Comparison of ENCODE assay signal across 13 cellular contexts in genomic region chr16:28063611-28064061, GRCh38. TPM values are rescaled to one million over a fixed set of nuclear protein-coding genes. Genes with fewer than 3 reads are reported as not detected.
DNase-seq lines count a peak whose midpoint lies in the region; ATAC-seq and TF ChIP-seq lines count a peak whose summit lies in the region.
"Had no signal": no experiment of that assay in that cellular context is flagged by ENCODE, and none has a peak within 500 bp of the region (broad histone marks: within the 10 kb centered on the region; RNA-seq: fewer than 3 reads in every experiment).

GSG1L (minus strand) TSS chr16:28063714; CDS start chr16:28063424, 290 bp downstream.

- TF ChIP-seq CTCF in Panc1 (IDR thresholded peaks at IDR 0.05): peak; percentile 35; the same call in 1 of the 2 replicates

- H3K27me3 ChIP-seq in Panc1 (ENCODE audit: control insufficient read depth, insufficient read depth, low read length): peaks cover 25% of the 10 kb centered on the region
- H3K27me3 ChIP-seq in skeletal muscle satellite cell (ENCODE audit: control insufficient read depth, insufficient read depth, low read length): peaks cover 76% of the 10 kb centered on the region

- no peaks in the 10 kb centered on the region for H3K36me3 ChIP-seq in Panc1 (ENCODE audit: control insufficient read depth, insufficient read depth, low read length)
- no peaks in the 10 kb centered on the region for H3K36me3 ChIP-seq in skeletal muscle satellite cell (ENCODE audit: insufficient read depth, low read length)

- peak within 1 kb of the TSS in 1 of 2 experiments; percentile 14; a peak in 2 of 4 replicates for H3K4me3 ChIP-seq in Panc1 (ENCODE audit: low read depth in 2 of 2, low read length in 2 of 2)
- H3K4me3 ChIP-seq in skeletal muscle satellite cell (ENCODE audit: low read length): no peak within 1 kb of the TSS
- H3K4me3 ChIP-seq: GM12878, SK-N-MC had no signal

- no TSS peak for BruUV-seq in Panc1 (replicated peaks; lab: Mats Ljungman, UMichigan)

- DNase-seq in DMS 273 (lab: John Stamatoyannopoulos, UW; ENCODE audit: unreplicated experiment) (peak; percentile 69), DMS 273 treated with DMSO at 0.1 percent for 48 hours (lab: John Stamatoyannopoulos, UW) (no peak), Panc1 (ENCODE audit: low read depth, low spot score) (no peak), left cardiac atrium (no peak), SKM-1 treated with dmso at 0.1 percent for 144 hours (lab: John Stamatoyannopoulos, UW; ENCODE audit: unreplicated experiment) (no peak)
- DNase-seq: activated naive CD4-positive, alpha-beta T cell treated with anti-CD3 and anti-CD28 coated beads, Interleukin-2, amount 50 U/mL, for 16 hours had no signal

- no peak within 1 kb of the TSS for H3K27ac ChIP-seq in Panc1 (ENCODE audit: low read length)
- H3K27ac ChIP-seq: SK-N-MC had no signal

- H3K9me3 ChIP-seq in Panc1 (ENCODE audit: control insufficient read depth, insufficient read depth, low read depth, low read length) (no peaks in the 10 kb centered on the region), skeletal muscle satellite cell (replicated peaks; ENCODE audit: low read length) (no peaks in the 10 kb centered on the region)

- CTCF ChIA-PET in Panc1 (lab: Charles Lee): no interaction called here

- no peak within 1 kb of the TSS for H3K9ac ChIP-seq in skeletal muscle satellite cell (ENCODE audit: low read depth, low read length)

- in situ Hi-C loops in Panc1 (cut with HindIII; ENCODE audit: low pct_unique_long_range_greater_than_20kb, low sequenced_read_pairs): no loop called here

- H3K4me2 ChIP-seq in skeletal muscle satellite cell (ENCODE audit: low read length): peak within 1 kb of the TSS; percentile 58

- intact Hi-C loops in Panc1 (cut with micrococcal nuclease; ENCODE audit: unreplicated experiment) (loop anchor here (5.0 kb wide), 1 partner anchor 286 kb away; no protein-coding TSS in a partner anchor), left cardiac atrium (cut with DNase I) (loop anchor here (10.0 kb wide), 1 partner anchor 429 kb away; no protein-coding TSS in a partner anchor)

- POLR2A ChIA-PET in Panc1 (lab: Charles Lee): no interaction called here

- peak; percentile 69 for ATAC-seq in Panc1
- peak; percentile 25 to 60 for ATAC-seq in left cardiac atrium
- ATAC-seq in GM19324 (IDR thresholded peaks at IDR 0.05; ENCODE audit: low FRiP score, unreplicated experiment): no peak
- ATAC-seq in HG03354 (IDR thresholded peaks at IDR 0.05; ENCODE audit: poor library complexity, severe bottlenecking, unreplicated experiment): no peak
- ATAC-seq: GM12878 had no signal

- H3K4me1 ChIP-seq in Panc1 (ENCODE audit: control insufficient read depth, insufficient read depth, low read length): no peaks in the 10 kb centered on the region
- peaks cover 13% of the 10 kb centered on the region for H3K4me1 ChIP-seq in skeletal muscle satellite cell (ENCODE audit: control insufficient read depth, insufficient read depth, low read length)

RNA-seq across cellular contexts. Expression of gene GSG1L, which starts in this region (rescaled TPM):
- 0.08 TPM for total RNA-seq in Panc1 (2021; ENCODE audit: unreplicated experiment)
- 0.82 TPM for polyA plus RNA-seq in Panc1 (2012; ENCODE audit: insufficient read length)
- total RNA-seq in left cardiac atrium: 10 to 100 TPM; 10.5 to 63.9 TPM
- total RNA-seq in skeletal muscle satellite cell (2012; rRNA removed): under 0.01 TPM in 1 of 2 replicates, not detected in the other
- total RNA-seq: A172, GM12878, subcutaneous adipose tissue had no signal
- polyA plus RNA-seq: GM12878 had no signal

Comparison
In these comparisons a context has a peak if more than half of its experiments do, and no peak if none do; other contexts are left out.
1. RNA of gene GSG1L (total RNA-seq): 10.5 to 63.9 TPM in left cardiac atrium; 0.08 TPM in Panc1 (single experiment); every median in the first group is over 10 times any median in the second.
2. Peak in ATAC-seq in Panc1; RNA of the gene not detected or under 1 TPM.
3. ATAC-seq: peak in left cardiac atrium (2 of 2); none in GM19324 (single experiment) and HG03354 (single experiment).